13 cellular contexts compared by ENCODE assay signal in genomic region chr10:96767611-96768010, GRCh38.
"Had no signal": no experiment of that assay in that cellular context is flagged by ENCODE, and none has a peak within 500 bp of the region (broad histone marks: within the 10 kb centered on the region; RNA-seq: fewer than 3 reads in every experiment).

No MANE protein-coding gene starts in this region.

- H3K27ac ChIP-seq: breast epithelium, gastroesophageal sphincter, parathyroid adenoma, tibial artery had no signal

- H3K36me3 Mint-ChIP-seq: activated naive CD8-positive, alpha-beta T cell; stimulated activated effector memory CD8-positive, alpha-beta T cell treated with anti-CD3 and anti-CD28 coated beads, Interleukin-12 subunit alpha, Interleukin-12 subunit beta, amount 100 ng/mL, for 72 hours had no signal

- H3K36me3 ChIP-seq: breast epithelium, gastroesophageal sphincter, tibial artery had no signal

- H3K4me3 ChIP-seq: breast epithelium, gastroesophageal sphincter, tibial artery had no signal

- H3K79me2 ChIP-seq: parathyroid adenoma had no signal

- H3K27me3 Mint-ChIP-seq: activated CD8-positive, alpha-beta memory T cell treated with anti-CD3 and anti-CD28 coated beads, Interleukin-2, amount 10 ng/mL, durations not matched to agents 7 days and 5 days; activated naive CD8-positive, alpha-beta T cell had no signal

- H2AFZ ChIP-seq: parathyroid adenoma had no signal

- H3K4me3 Mint-ChIP-seq: activated CD8-positive, alpha-beta memory T cell treated with anti-CD3 and anti-CD28 coated beads, Interleukin-2, amount 10 ng/mL, durations not matched to agents 7 days and 5 days; activated naive CD8-positive, alpha-beta T cell; activated T-cell treated with anti-CD3 and anti-CD28 coated beads, Interleukin-2, amount 50 U/mL, for 24 hours; stimulated activated effector memory CD8-positive, alpha-beta T cell treated with anti-CD3 and anti-CD28 coated beads, Interleukin-12 subunit alpha, Interleukin-12 subunit beta, amount 100 ng/mL, for 72 hours had no signal

- H3K9me3 Mint-ChIP-seq: stimulated activated effector memory CD8-positive, alpha-beta T cell treated with anti-CD3 and anti-CD28 coated beads, Interleukin-12 subunit alpha, Interleukin-12 subunit beta, amount 100 ng/mL, for 72 hours had no signal

- DNase-seq: activated CD4-positive, alpha-beta T cell treated with anti-CD3 and anti-CD28 coated beads, Interleukin-2, amount 50 U/mL, for 1 hour; activated CD8-positive, alpha-beta memory T cell treated with anti-CD3 and anti-CD28 coated beads, Interleukin-2, amount 10 ng/mL, durations not matched to agents 7 days and 5 days; activated effector memory CD4-positive, alpha-beta T cell treated with Interleukin-2 at 50 U/mL for 16 hours; activated T-cell treated with anti-CD3 and anti-CD28 coated beads, Interleukin-2, amount 50 U/mL, for 24 hours; aorta; kidney; right cardiac atrium; tibial artery had no signal

- H3K9ac ChIP-seq: parathyroid adenoma had no signal

- H3K4me1 ChIP-seq: breast epithelium, gastroesophageal sphincter, parathyroid adenoma, tibial artery had no signal

- H3K27ac Mint-ChIP-seq: activated CD8-positive, alpha-beta memory T cell treated with anti-CD3 and anti-CD28 coated beads, Interleukin-2, amount 10 ng/mL, durations not matched to agents 7 days and 5 days; activated T-cell treated with anti-CD3 and anti-CD28 coated beads, Interleukin-2, amount 50 U/mL, for 24 hours; stimulated activated effector memory CD8-positive, alpha-beta T cell treated with anti-CD3 and anti-CD28 coated beads, Interleukin-12 subunit alpha, Interleukin-12 subunit beta, amount 100 ng/mL, for 72 hours had no signal

- H3K27me3 ChIP-seq: breast epithelium had no signal

- ATAC-seq: activated CD8-positive, alpha-beta memory T cell treated with anti-CD3 and anti-CD28 coated beads, Interleukin-2, amount 10 ng/mL, durations not matched to agents 7 days and 5 days; gastroesophageal sphincter; right cardiac atrium; stimulated activated effector memory CD8-positive, alpha-beta T cell treated with anti-CD3 and anti-CD28 coated beads, Interleukin-12 subunit alpha, Interleukin-12 subunit beta, amount 100 ng/mL, for 72 hours had no signal
